Comparison of ENCODE assay signal across 8 cellular contexts in genomic region chr18:77133051-77133919, GRCh38. TPM values are rescaled to one million over a fixed set of nuclear protein-coding genes. Genes with fewer than 3 reads are reported as not detected.
DNase-seq lines count a peak whose midpoint lies in the region; ATAC-seq and TF ChIP-seq lines count a peak whose summit lies in the region.

No MANE protein-coding gene starts in this region.

- H3K79me2 ChIP-seq in DND-41 (ENCODE audit: insufficient read depth, low read length) (peaks cover 53% of the 10 kb centered on the region), MM.1S (ENCODE audit: low read length) (peaks cover 30% of the 10 kb centered on the region)

- H3K36me3 Mint-ChIP-seq in chondrocyte (ENCODE audit: low read depth) (no peaks in the 10 kb centered on the region), memory B cell (peaks cover 2% of the 10 kb centered on the region)

- no peaks in the 10 kb centered on the region for H3K9me3 Mint-ChIP-seq in chondrocyte (ENCODE audit: low read depth)
- H3K9me3 Mint-ChIP-seq in memory B cell = no peaks in the 10 kb centered on the region

- DNase-seq in DND-41 = peak; percentile 58
- DNase-seq in MM.1S = no peak
- no peak for DNase-seq in chondrocyte (ENCODE audit: low spot score)
- DNase-seq in memory B cell (ENCODE audit: low spot score in 2 of 2) = peak in 1 of 2 donors; percentile 30
- DNase-seq in uterus = peak; percentile 56 to 67
- no peak for DNase-seq in NCI-H2107 treated with DMSO at 0.1 percent for 48 hours (lab: John Stamatoyannopoulos, UW; ENCODE audit: unreplicated experiment)
- no peak for DNase-seq in NCI-H1694 (lab: John Stamatoyannopoulos, UW)
- DNase-seq in NCI-H226 = no peak

- no peaks in the 10 kb centered on the region for H3K9me2 ChIP-seq in MM.1S (replicated peaks; ENCODE audit: insufficient read depth, low read length)

- H3K9me3 ChIP-seq in DND-41 (ENCODE audit: insufficient read depth, low read length, severe bottlenecking) = peaks cover 1% of the 10 kb centered on the region
- no peaks in the 10 kb centered on the region for H3K9me3 ChIP-seq in MM.1S (replicated peaks; ENCODE audit: insufficient read depth, low read length)
- H3K9me3 ChIP-seq in uterus = no peaks in the 10 kb centered on the region

- peak overlapping the region; percentile 60 for H3K4me3 Mint-ChIP-seq in chondrocyte (ENCODE audit: unreplicated experiment)
- peak overlapping the region; percentile 87 for H3K4me3 Mint-ChIP-seq in memory B cell

- H3K9ac ChIP-seq in DND-41 (ENCODE audit: low read depth, low read length) (peak overlapping the region; percentile 84), MM.1S (ENCODE audit: low read length) (peak overlapping the region; percentile 33; the same call in 1 of the 2 replicates)

- H3K27me3 ChIP-seq in DND-41 (ENCODE audit: insufficient read depth, low read length, poor library complexity) (no peaks in the 10 kb centered on the region), MM.1S (replicated peaks; ENCODE audit: insufficient read depth, low read length) (no peaks in the 10 kb centered on the region), uterus (no peaks in the 10 kb centered on the region)

- intact Hi-C loops in uterus (cut with DNase I; ENCODE audit: low total_unique reads) = no loop called here

- H3K27ac Mint-ChIP-seq in chondrocyte (ENCODE audit: unreplicated experiment) = peak overlapping the region; percentile 12
- peak overlapping the region; percentile 55 for H3K27ac Mint-ChIP-seq in memory B cell

- H3K36me3 ChIP-seq in DND-41 (ENCODE audit: insufficient read depth, low read length) (peaks cover 3% of the 10 kb centered on the region; the same call in 1 of the 2 replicates), MM.1S (replicated peaks; ENCODE audit: insufficient read depth, low read length) (no peaks in the 10 kb centered on the region), uterus (no peaks in the 10 kb centered on the region)

- H3K4me1 Mint-ChIP-seq in chondrocyte (ENCODE audit: low read depth) (peaks cover 51% of the 10 kb centered on the region), memory B cell (peaks cover 25% of the 10 kb centered on the region)

- H2AFZ ChIP-seq in DND-41 (ENCODE audit: low read depth, low read length) = peak overlapping the region; percentile 66
- 0 out of 2 replicates have a peak overlapping the region, but pooled peaks have one; percentile 31 for H2AFZ ChIP-seq in MM.1S (ENCODE audit: low read length)

- H3K4me3 ChIP-seq in DND-41 (ENCODE audit: low read depth in 1 of 2, low read length in 2 of 2) (peak overlapping the region; percentile 14 to 64; a peak in 3 of 4 replicates), MM.1S (ENCODE audit: low read length) (peak overlapping the region; percentile 42; the same call in 1 of the 2 replicates), uterus (peak overlapping the region; percentile 56 to 61)

- H4K20me1 ChIP-seq in DND-41 (ENCODE audit: insufficient read depth, low read length) (no peaks in the 10 kb centered on the region), MM.1S (ENCODE audit: insufficient read depth, low read length) (no peaks in the 10 kb centered on the region)

- H3K4me2 ChIP-seq in DND-41 (ENCODE audit: insufficient read depth, low read length) = peak overlapping the region; percentile 68
- H3K4me2 ChIP-seq in MM.1S (ENCODE audit: low read depth, low read length) = peak overlapping the region; percentile 41; the same call in 1 of the 2 replicates

- no peaks in the 10 kb centered on the region for H3F3A ChIP-seq in MM.1S (ENCODE audit: insufficient read depth, low read length)

- no peak for TF ChIP-seq POLR2A in uterus (IDR thresholded peaks at IDR 0.05)

- ATAC-seq in DND-41 (ENCODE audit: insufficient read depth, low read depth) (peak; percentile 20), memory B cell (ENCODE audit: low read depth) (no peak)

- no peak for TF ChIP-seq CTCF in DND-41 (IDR thresholded peaks at IDR 0.05; ENCODE audit: borderline replicate concordance, extremely low read depth, low read length, poor library complexity, severe bottlenecking)
- no peak for TF ChIP-seq CTCF in MM.1S (IDR thresholded peaks at IDR 0.05; ENCODE audit: low read length)
- no peak for TF ChIP-seq CTCF in chondrocyte (IDR thresholded peaks at IDR 0.05)
- no peak for TF ChIP-seq CTCF in uterus (IDR thresholded peaks at IDR 0.05)

- H3K27me3 Mint-ChIP-seq in chondrocyte (ENCODE audit: low read depth) (no peaks in the 10 kb centered on the region), memory B cell (no peaks in the 10 kb centered on the region)

- H3K4me1 ChIP-seq in DND-41 (ENCODE audit: insufficient read depth, low read length) = peaks cover 100% of the 10 kb centered on the region
- H3K4me1 ChIP-seq in MM.1S (ENCODE audit: low read length) = no peaks in the 10 kb centered on the region
- H3K4me1 ChIP-seq in uterus = peaks cover 0 to 8% of the 10 kb centered on the region in 2 donors

- peak overlapping the region; percentile 93 for H3K27ac ChIP-seq in DND-41 (ENCODE audit: low read length)
- H3K27ac ChIP-seq in MM.1S (ENCODE audit: low read length) = no peak overlapping the region
- H3K27ac ChIP-seq in uterus = peak overlapping the region; percentile 90 to 91

RNA-seq across cellular contexts. Expression of gene MBP, which starts 0.7 kb away (rescaled TPM):
- total RNA-seq in chondrocyte (8.3 to 15.9 TPM (median 14.0 TPM) in 3 replicates), uterus (10 to 100 TPM; 12.1 to 52.2 (median 19.8) TPM)

Comparison
In these comparisons a context has a peak if more than half of its experiments do, and no peak if none do; other contexts are left out.
1. DNase-seq: peak in DND-41 (single experiment) and uterus (2 of 2); none in MM.1S (single experiment), chondrocyte (single experiment), NCI-H2107 treated with DMSO at 0.1 percent for 48 hours (single experiment), NCI-H1694 (single experiment) and NCI-H226 (single experiment).
2. Peak in every context shown above with its lines, with median percentiles within 50 percentile points of each other: H3K4me3 ChIP-seq.